1 cellular context compared by ENCODE assay signal in the genomic region with DNA sequence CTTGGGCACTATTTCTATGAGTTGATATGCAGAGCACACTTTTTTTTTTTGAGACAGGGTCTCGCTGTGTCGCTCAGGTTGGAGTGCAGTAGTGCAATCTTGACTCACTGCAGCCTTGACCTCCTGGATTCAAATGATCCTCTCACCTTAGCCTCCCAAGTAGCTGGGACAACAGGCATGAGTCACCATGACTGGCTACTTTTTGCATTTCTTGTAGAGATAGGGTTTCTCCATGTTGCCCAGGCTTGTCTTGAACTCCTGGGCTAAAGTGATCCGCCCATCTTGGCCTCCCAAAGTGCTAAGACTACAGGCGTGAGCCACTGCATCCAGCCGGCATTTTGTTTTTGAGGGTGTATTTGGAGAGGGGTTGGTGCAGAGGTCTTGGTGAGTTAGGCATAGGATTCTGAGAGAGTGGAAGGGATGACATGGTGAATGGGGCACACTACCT.
TF ChIP-seq lines count a peak whose summit lies in the region.

No MANE protein-coding gene starts in this region.

TF ChIP-seq in K562, 482 proteins besides CTCF, POLR2A, EP300 and RAD21 (continued from another document and continues in another):
- TF ChIP-seq SETDB1 (IDR thresholded peaks at IDR 0.05; ENCODE audit: low read length) = no peak
- TF ChIP-seq DIDO1 (tag; IDR thresholded peaks at IDR 0.05; ENCODE audit: low read depth) = no peak
- TF ChIP-seq HNRNPH1 (optimal IDR thresholded peaks at IDR 0.05; ENCODE audit: low read depth, low read length) = no peak
- TF ChIP-seq HCFC1 (IDR thresholded peaks at IDR 0.05; ENCODE audit: low read depth, low read length) = no peak
- no peak for TF ChIP-seq SAP30 (IDR thresholded peaks at IDR 0.05; ENCODE audit: borderline replicate concordance, insufficient read depth, low read depth, low read length, poor library complexity, severe bottlenecking)
- TF ChIP-seq, protein P1, sequence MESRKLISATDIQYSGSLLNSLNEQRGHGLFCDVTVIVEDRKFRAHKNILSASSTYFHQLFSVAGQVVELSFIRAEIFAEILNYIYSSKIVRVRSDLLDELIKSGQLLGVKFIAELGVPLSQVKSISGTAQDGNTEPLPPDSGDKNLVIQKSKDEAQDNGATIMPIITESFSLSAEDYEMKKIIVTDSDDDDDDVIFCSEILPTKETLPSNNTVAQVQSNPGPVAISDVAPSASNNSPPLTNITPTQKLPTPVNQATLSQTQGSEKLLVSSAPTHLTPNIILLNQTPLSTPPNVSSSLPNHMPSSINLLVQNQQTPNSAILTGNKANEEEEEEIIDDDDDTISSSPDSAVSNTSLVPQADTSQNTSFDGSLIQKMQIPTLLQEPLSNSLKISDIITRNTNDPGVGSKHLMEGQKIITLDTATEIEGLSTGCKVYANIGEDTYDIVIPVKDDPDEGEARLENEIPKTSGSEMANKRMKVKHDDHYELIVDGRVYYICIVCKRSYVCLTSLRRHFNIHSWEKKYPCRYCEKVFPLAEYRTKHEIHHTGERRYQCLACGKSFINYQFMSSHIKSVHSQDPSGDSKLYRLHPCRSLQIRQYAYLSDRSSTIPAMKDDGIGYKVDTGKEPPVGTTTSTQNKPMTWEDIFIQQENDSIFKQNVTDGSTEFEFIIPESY (CRISPR knock-in tag; IDR thresholded peaks at IDR 0.05) = no peak
- no peak for TF ChIP-seq NFYB (IDR thresholded peaks at IDR 0.05; ENCODE audit: extremely low read depth, insufficient read length)
- TF ChIP-seq MXD1 (CRISPR knock-in tag; IDR thresholded peaks at IDR 0.05; ENCODE audit: borderline replicate concordance, poor library complexity, severe bottlenecking) = no peak
- TF ChIP-seq MLLT1 (IDR thresholded peaks at IDR 0.05) = no peak
- peak; percentile 35; the same call in 1 of the 2 replicates for TF ChIP-seq CTBP1 (IDR thresholded peaks at IDR 0.05; ENCODE audit: borderline replicate concordance)
- TF ChIP-seq TBP (optimal IDR thresholded peaks at IDR 0.05; ENCODE audit: low read depth, low read length) = no peak
- no peak for TF ChIP-seq POLR2G (IDR thresholded peaks at IDR 0.05; ENCODE audit: low read depth, low read length)
- TF ChIP-seq U2AF2 (optimal IDR thresholded peaks at IDR 0.05; ENCODE audit: low read depth, low read length) = no peak
- TF ChIP-seq NFATC3 (IDR thresholded peaks at IDR 0.05) = no peak
- TF ChIP-seq FOXJ2 (tag; IDR thresholded peaks at IDR 0.05) = no peak
- no peak for TF ChIP-seq ZNF224 (CRISPR knock-in tag; IDR thresholded peaks at IDR 0.05)
- TF ChIP-seq MEF2D (tag; conservative IDR thresholded peaks at IDR 0.05; ENCODE audit: low read depth) = peak; percentile 73
- no peak for TF ChIP-seq MECOM (CRISPR knock-in tag; IDR thresholded peaks at IDR 0.05)
- TF ChIP-seq EHMT2 (IDR thresholded peaks at IDR 0.05) = peak; percentile 91
- TF ChIP-seq ZNF592 (IDR thresholded peaks at IDR 0.05) = peak; percentile 94
- no peak for TF ChIP-seq USF1 (CRISPR knock-in tag; IDR thresholded peaks at IDR 0.05)
- TF ChIP-seq, protein P2, sequence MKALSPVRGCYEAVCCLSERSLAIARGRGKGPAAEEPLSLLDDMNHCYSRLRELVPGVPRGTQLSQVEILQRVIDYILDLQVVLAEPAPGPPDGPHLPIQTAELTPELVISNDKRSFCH (CRISPR knock-in tag; IDR thresholded peaks at IDR 0.05) = no peak
- TF ChIP-seq, protein P2 (tag; IDR thresholded peaks at IDR 0.05) = peak; percentile 49; the same call in 1 of the 2 replicates
- TF ChIP-seq ZNF707 (CRISPR knock-in tag; conservative IDR thresholded peaks at IDR 0.05) = no peak
- TF ChIP-seq ZNF830 (CRISPR knock-in tag; IDR thresholded peaks at IDR 0.05) = no peak
- TF ChIP-seq ZFP1 (CRISPR knock-in tag; IDR thresholded peaks at IDR 0.05) = no peak
- TF ChIP-seq MLX (CRISPR knock-in tag; conservative IDR thresholded peaks at IDR 0.05) = no peak
- TF ChIP-seq, protein P3, sequence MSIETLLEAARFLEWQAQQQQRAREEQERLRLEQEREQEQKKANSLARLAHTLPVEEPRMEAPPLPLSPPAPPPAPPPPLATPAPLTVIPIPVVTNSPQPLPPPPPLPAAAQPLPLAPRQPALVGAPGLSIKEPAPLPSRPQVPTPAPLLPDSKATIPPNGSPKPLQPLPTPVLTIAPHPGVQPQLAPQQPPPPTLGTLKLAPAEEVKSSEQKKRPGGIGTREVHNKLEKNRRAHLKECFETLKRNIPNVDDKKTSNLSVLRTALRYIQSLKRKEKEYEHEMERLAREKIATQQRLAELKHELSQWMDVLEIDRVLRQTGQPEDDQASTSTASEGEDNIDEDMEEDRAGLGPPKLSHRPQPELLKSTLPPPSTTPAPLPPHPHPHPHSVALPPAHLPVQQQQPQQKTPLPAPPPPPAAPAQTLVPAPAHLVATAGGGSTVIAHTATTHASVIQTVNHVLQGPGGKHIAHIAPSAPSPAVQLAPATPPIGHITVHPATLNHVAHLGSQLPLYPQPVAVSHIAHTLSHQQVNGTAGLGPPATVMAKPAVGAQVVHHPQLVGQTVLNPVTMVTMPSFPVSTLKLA (conservative IDR thresholded peaks at IDR 0.05) = no peak
- no peak for TF ChIP-seq ZNF778 (CRISPR knock-in tag; IDR thresholded peaks at IDR 0.05)
- TF ChIP-seq, protein P4, sequence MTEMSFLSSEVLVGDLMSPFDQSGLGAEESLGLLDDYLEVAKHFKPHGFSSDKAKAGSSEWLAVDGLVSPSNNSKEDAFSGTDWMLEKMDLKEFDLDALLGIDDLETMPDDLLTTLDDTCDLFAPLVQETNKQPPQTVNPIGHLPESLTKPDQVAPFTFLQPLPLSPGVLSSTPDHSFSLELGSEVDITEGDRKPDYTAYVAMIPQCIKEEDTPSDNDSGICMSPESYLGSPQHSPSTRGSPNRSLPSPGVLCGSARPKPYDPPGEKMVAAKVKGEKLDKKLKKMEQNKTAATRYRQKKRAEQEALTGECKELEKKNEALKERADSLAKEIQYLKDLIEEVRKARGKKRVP (CRISPR knock-in tag; IDR thresholded peaks at IDR 0.05) = no peak
- no peak for TF ChIP-seq BMI1 (IDR thresholded peaks at IDR 0.05; ENCODE audit: low read length)
- TF ChIP-seq HDAC2 (IDR thresholded peaks at IDR 0.05) = peak; percentile 33; the same call in 1 of the 2 replicates
- no peak for TF ChIP-seq MIER1 (IDR thresholded peaks at IDR 0.05; ENCODE audit: low read depth)
- TF ChIP-seq POLR3A (IDR thresholded peaks at IDR 0.05; ENCODE audit: borderline replicate concordance, extremely low read depth, insufficient read depth, insufficient read length) = no peak
- no peak for TF ChIP-seq HNRNPK (IDR thresholded peaks at IDR 0.05; ENCODE audit: low read depth, low read length, poor library complexity, severe bottlenecking)
- no peak for TF ChIP-seq KAT8 (IDR thresholded peaks at IDR 0.05; ENCODE audit: low read depth)
- TF ChIP-seq EGR1 (conservative IDR thresholded peaks at IDR 0.05) = no peak
- peak; percentile 54; the same call in 1 of the 2 replicates for TF ChIP-seq L3MBTL2 (IDR thresholded peaks at IDR 0.05)
- TF ChIP-seq CUX1 (CRISPR knock-in tag; IDR thresholded peaks at IDR 0.05) = no peak
- no peak for TF ChIP-seq CBX5 (IDR thresholded peaks at IDR 0.05; ENCODE audit: borderline replicate concordance, low read depth)
- TF ChIP-seq ZNF263 (CRISPR knock-in tag; IDR thresholded peaks at IDR 0.05; ENCODE audit: borderline replicate concordance) = no peak
- TF ChIP-seq, protein P5, sequence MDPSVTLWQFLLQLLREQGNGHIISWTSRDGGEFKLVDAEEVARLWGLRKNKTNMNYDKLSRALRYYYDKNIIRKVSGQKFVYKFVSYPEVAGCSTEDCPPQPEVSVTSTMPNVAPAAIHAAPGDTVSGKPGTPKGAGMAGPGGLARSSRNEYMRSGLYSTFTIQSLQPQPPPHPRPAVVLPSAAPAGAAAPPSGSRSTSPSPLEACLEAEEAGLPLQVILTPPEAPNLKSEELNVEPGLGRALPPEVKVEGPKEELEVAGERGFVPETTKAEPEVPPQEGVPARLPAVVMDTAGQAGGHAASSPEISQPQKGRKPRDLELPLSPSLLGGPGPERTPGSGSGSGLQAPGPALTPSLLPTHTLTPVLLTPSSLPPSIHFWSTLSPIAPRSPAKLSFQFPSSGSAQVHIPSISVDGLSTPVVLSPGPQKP (CRISPR knock-in tag; IDR thresholded peaks at IDR 0.05) = no peak
- no peak for TF ChIP-seq BACH1 (tag; IDR thresholded peaks at IDR 0.05)
- no peak for TF ChIP-seq TBL1XR1 (IDR thresholded peaks at IDR 0.05; ENCODE audit: low read length in 2 of 2)
